ENCODE assay signal across 14 cellular contexts in genomic region chr4:163611784-163612445, GRCh38.
A peak's percentile ranks its signal among the peaks of the same experiment; 100 is the strongest.
DNase-seq lines count a peak whose midpoint lies in the region; ATAC-seq, FAIRE-seq and TF ChIP-seq lines count a peak whose summit lies in the region.
"Had no signal": no experiment of that assay in that cellular context is flagged by ENCODE, and none has a peak within 500 bp of the region (broad histone marks: within the 10 kb centered on the region; RNA-seq: fewer than 3 reads in every experiment).

No MANE protein-coding gene starts in this region.

- H3K9me3 ChIP-seq in hepatocyte (ENCODE audit: low read depth) (no peaks in the 10 kb centered on the region), smooth muscle cell (replicated peaks; ENCODE audit: low read depth) (no peaks in the 10 kb centered on the region)
- H3K9me3 ChIP-seq: uterus had no signal

- WGBS in hepatocyte (ENCODE audit: low lambda C conversion rate, missing lambda C conversion rate) = 96% methylated on average over 2 of the region's 2 CpGs
- 90% methylated on average over 2 of the region's 2 CpGs for WGBS in smooth muscle cell (ENCODE audit: low lambda C conversion rate)

- H3K4me3 ChIP-seq in hepatocyte (no peak overlapping the region), smooth muscle cell (no peak overlapping the region)
- H3K4me3 ChIP-seq: K562, lung, uterus had no signal

- H3K79me2 ChIP-seq in hepatocyte (no peaks in the 10 kb centered on the region), smooth muscle cell (ENCODE audit: low read depth) (no peaks in the 10 kb centered on the region)

- H4K20me1 ChIP-seq in hepatocyte (ENCODE audit: insufficient read depth, poor library complexity, severe bottlenecking) (no peaks in the 10 kb centered on the region), smooth muscle cell (ENCODE audit: low read depth) (no peaks in the 10 kb centered on the region)

- H3K9me3 Mint-ChIP-seq in CD14-positive monocyte = peaks cover 0 to 7% (median 0%) of the 10 kb centered on the region in 7 donors
- H3K9me3 Mint-ChIP-seq in activated naive CD8-positive, alpha-beta T cell treated with anti-CD3 and anti-CD28 coated beads for 36 hours = no peaks in the 10 kb centered on the region

- H3K4me1 Mint-ChIP-seq in CD14-positive monocyte = peaks cover 54% of the 10 kb centered on the region
- H3K4me1 Mint-ChIP-seq in activated naive CD8-positive, alpha-beta T cell treated with anti-CD3 and anti-CD28 coated beads for 36 hours = peaks cover 15% of the 10 kb centered on the region

- no peak overlapping the region for H3K9ac ChIP-seq in smooth muscle cell (ENCODE audit: low read depth)

- peak overlapping the region; percentile 89 to 97 (median 92) for H3K27ac Mint-ChIP-seq in CD14-positive monocyte
- peak overlapping the region; percentile 31 for H3K27ac Mint-ChIP-seq in activated naive CD8-positive, alpha-beta T cell treated with anti-CD3 and anti-CD28 coated beads for 36 hours
- H3K27ac Mint-ChIP-seq: activated naive CD8-positive, alpha-beta T cell had no signal

- no peaks in the 10 kb centered on the region for H3K27me3 ChIP-seq in hepatocyte
- no peaks in the 10 kb centered on the region for H3K27me3 ChIP-seq in smooth muscle cell (ENCODE audit: low read depth)
- H3K27me3 ChIP-seq: uterus had no signal

- FAIRE-seq in RCC 7860 (lab: Jason Lieb, UNC) = no peak
- FAIRE-seq: K562 had no signal

- no peak overlapping the region for H3K4me2 ChIP-seq in hepatocyte
- no peak overlapping the region for H3K4me2 ChIP-seq in smooth muscle cell

- intact Hi-C loops in CD14-positive monocyte (cut with micrococcal nuclease) = loop anchor here in 1 of 2 donors (5.0 kb wide), 1 partner anchor 55 kb away; no protein-coding TSS in a partner anchor

- ATAC-seq in GM19438 (IDR thresholded peaks at IDR 0.05; ENCODE audit: low read depth, unreplicated experiment) (peak; percentile 38), HG03025 (IDR thresholded peaks at IDR 0.05; ENCODE audit: low FRiP score, unreplicated experiment) (peak; percentile 61)
- ATAC-seq: K562 had no signal

- H3K4me1 ChIP-seq in hepatocyte (ENCODE audit: insufficient read depth) (no peaks in the 10 kb centered on the region), smooth muscle cell (ENCODE audit: low read depth) (no peaks in the 10 kb centered on the region)
- H3K4me1 ChIP-seq: uterus had no signal

- no peaks in the 10 kb centered on the region for H3F3A ChIP-seq in smooth muscle cell (ENCODE audit: low read depth)

- H3K27me3 Mint-ChIP-seq in CD14-positive monocyte (ENCODE audit: low read depth in 3 of 3) = peaks cover 0 to 3% (median 0%) of the 10 kb centered on the region in 3 donors
- peaks cover 3% of the 10 kb centered on the region for H3K27me3 Mint-ChIP-seq in activated naive CD8-positive, alpha-beta T cell treated with anti-CD3 and anti-CD28 coated beads for 36 hours

- DNase-seq in CD14-positive monocyte (ENCODE audit: low spot score) (no peak), RCC 7860 (ENCODE audit: low spot score) (no peak), KG1 (lab: John Stamatoyannopoulos, UW) (no peak), hepatocyte (ENCODE audit: low spot score) (no peak), smooth muscle cell (lab: John Stamatoyannopoulos, UW; ENCODE audit: unreplicated experiment) (no peak)
- DNase-seq in activated naive CD8-positive, alpha-beta T cell treated with anti-CD3 and anti-CD28 coated beads for 36 hours = no peak
- DNase-seq: NCI-H774, uterus had no signal

- H3K36me3 Mint-ChIP-seq in CD14-positive monocyte = peaks cover 21 to 36% of the 10 kb centered on the region in 2 donors
- H3K36me3 Mint-ChIP-seq in activated naive CD8-positive, alpha-beta T cell treated with anti-CD3 and anti-CD28 coated beads for 36 hours = no peaks in the 10 kb centered on the region

- H2AFZ ChIP-seq in hepatocyte = no peak overlapping the region
- no peak overlapping the region for H2AFZ ChIP-seq in smooth muscle cell (ENCODE audit: low read depth)

- peak overlapping the region; percentile 81 to 97 for H3K4me3 Mint-ChIP-seq in CD14-positive monocyte
- no peak overlapping the region for H3K4me3 Mint-ChIP-seq in activated naive CD8-positive, alpha-beta T cell treated with anti-CD3 and anti-CD28 coated beads for 36 hours
- H3K4me3 Mint-ChIP-seq: activated naive CD8-positive, alpha-beta T cell had no signal

- no peaks in the 10 kb centered on the region for H3K9me2 ChIP-seq in hepatocyte (replicated peaks; ENCODE audit: insufficient read depth)

- TF ChIP-seq CTCF in CD14-positive monocyte (IDR thresholded peaks at IDR 0.05) = no peak
- no peak for TF ChIP-seq CTCF in hepatocyte (IDR thresholded peaks at IDR 0.05; ENCODE audit: poor library complexity)
- TF ChIP-seq CTCF in smooth muscle cell (IDR thresholded peaks at IDR 0.05; ENCODE audit: borderline replicate concordance, insufficient read depth, poor library complexity, severe bottlenecking) = no peak

- H3K27ac ChIP-seq in hepatocyte = no peak overlapping the region
- no peak overlapping the region for H3K27ac ChIP-seq in smooth muscle cell (ENCODE audit: low read depth)
- H3K27ac ChIP-seq: uterus, VCaP had no signal

- H3K36me3 ChIP-seq in hepatocyte (replicated peaks; ENCODE audit: insufficient read depth, low read depth) = no peaks in the 10 kb centered on the region
- H3K36me3 ChIP-seq in smooth muscle cell (ENCODE audit: low read depth) = no peaks in the 10 kb centered on the region
- H3K36me3 ChIP-seq: uterus had no signal
